Comparison of ENCODE assay signal across 21 cellular contexts in the genomic region with DNA sequence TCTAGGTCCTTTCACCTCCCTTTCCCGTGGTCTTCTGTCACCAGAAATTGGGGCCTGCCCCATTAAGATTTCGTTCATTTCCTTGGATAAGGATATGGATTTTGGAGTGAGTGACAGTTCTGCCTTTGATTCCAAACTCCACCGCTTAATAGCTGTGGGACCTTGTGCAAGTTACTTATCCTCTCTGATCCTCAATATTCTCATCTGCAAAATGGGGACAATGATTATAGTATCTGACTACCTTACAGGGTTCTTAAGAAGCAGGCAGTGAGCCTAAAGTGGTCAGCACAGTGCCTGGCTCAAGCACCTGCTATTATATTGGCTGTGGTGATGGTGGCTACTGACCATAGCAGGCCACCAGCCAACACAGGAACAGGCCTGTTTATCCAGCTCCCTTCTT. TPM values are rescaled to one million over a fixed set of nuclear protein-coding genes. Genes with fewer than 3 reads are reported as not detected.
"Had no signal": no experiment of that assay in that cellular context is flagged by ENCODE, and none has a peak within 500 bp of the region (broad histone marks: within the 10 kb centered on the region; RNA-seq: fewer than 3 reads in every experiment).

No MANE protein-coding gene starts in this region.

- H3K4me2 ChIP-seq: smooth muscle cell had no signal

- H3K9me3 Mint-ChIP-seq: activated naive CD8-positive, alpha-beta T cell treated with anti-CD3 and anti-CD28 coated beads, Interleukin-2, amount 10 ng/mL, durations not matched to agents 7 days and 5 days; memory B cell; neural crest cell; stimulated activated naive B cell treated with anti-CD40 and anti-IgM and Interleukin-4, amounts not matched to agents 10 μg/mL and 1 μg/mL and 100 μg/mL, for 72 hours; type B pancreatic cell had no signal

- H3K27me3 ChIP-seq: heart left ventricle, testis, vagina had no signal

- H3K4me3 ChIP-seq: smooth muscle cell had no signal

- H3K9me3 ChIP-seq: heart left ventricle, sigmoid colon, testis, vagina had no signal

- H3K27ac ChIP-seq: testis had no signal

- H3K27ac Mint-ChIP-seq: activated naive CD8-positive, alpha-beta T cell treated with anti-CD3 and anti-CD28 coated beads, Interleukin-2, amount 10 ng/mL, durations not matched to agents 7 days and 5 days; memory B cell; stimulated activated naive B cell treated with anti-CD40 and anti-IgM and Interleukin-4, amounts not matched to agents 10 μg/mL and 1 μg/mL and 100 μg/mL, for 72 hours; type B pancreatic cell had no signal

- H3K4me3 Mint-ChIP-seq: activated naive CD8-positive, alpha-beta T cell treated with anti-CD3 and anti-CD28 coated beads, Interleukin-2, amount 10 ng/mL, durations not matched to agents 7 days and 5 days; memory B cell; neural crest cell; stimulated activated naive B cell treated with anti-CD40 and anti-IgM and Interleukin-4, amounts not matched to agents 10 μg/mL and 1 μg/mL and 100 μg/mL, for 72 hours; type B pancreatic cell had no signal

- FAIRE-seq: keratinocyte had no signal

- ATAC-seq: stimulated activated naive B cell treated with anti-CD40 and anti-IgM and Interleukin-4, amounts not matched to agents 10 μg/mL and 1 μg/mL and 100 μg/mL, for 72 hours had no signal

- H3K36me3 Mint-ChIP-seq: activated naive CD8-positive, alpha-beta T cell treated with anti-CD3 and anti-CD28 coated beads, Interleukin-2, amount 10 ng/mL, durations not matched to agents 7 days and 5 days had no signal

- H3K27me3 Mint-ChIP-seq: activated naive CD8-positive, alpha-beta T cell treated with anti-CD3 and anti-CD28 coated beads, Interleukin-2, amount 10 ng/mL, durations not matched to agents 7 days and 5 days; stimulated activated naive B cell treated with anti-CD40 and anti-IgM and Interleukin-4, amounts not matched to agents 10 μg/mL and 1 μg/mL and 100 μg/mL, for 72 hours had no signal

- DNase-seq: activated CD4-positive, alpha-beta T cell treated with anti-CD3 and anti-CD28 coated beads for 1 hour; activated CD8-positive, alpha-beta memory T cell treated with anti-CD3 and anti-CD28 coated beads for 24 hours; activated CD8-positive, alpha-beta memory T cell treated with anti-CD3 and anti-CD28 coated beads, Interleukin-2, amount 50 U/mL, for 4 hours; activated effector memory CD4-positive, alpha-beta T cell treated with anti-CD3 and anti-CD28 coated beads, Interleukin-2, amount 50 U/mL, for 16 hours; activated naive CD8-positive, alpha-beta T cell treated with anti-CD3 and anti-CD28 coated beads, Interleukin-2, amount 10 ng/mL, durations not matched to agents 7 days and 5 days; activated T-cell treated with anti-CD3 and anti-CD28 coated beads, Interleukin-2, amount 50 U/mL, for 48 hours; cerebellar nuclear complex; occipital lobe; stimulated activated CD4-positive, alpha-beta T cell treated with anti-CD3 and anti-CD28 coated beads, Interleukin-15, amount 100 ng/mL, for 24 hours; stimulated activated naive B cell treated with anti-CD40 and anti-IgM and Interleukin-4, amounts not matched to agents 10 μg/mL and 1 μg/mL and 100 μg/mL, for 72 hours; T-helper 2 cell; testis had no signal

RNA-seq across cellular contexts. Expression of a gene that starts 23.4 kb away (rescaled TPM):
- total RNA-seq: fibroblast of villous mesenchyme, neural crest cell, occipital lobe, smooth muscle cell had no signal
- polyA plus RNA-seq: keratinocyte, smooth muscle cell had no signal
